ENCODE assay signal across 8 cellular contexts in genomic region chr12:113222730-113223531, GRCh38. TPM values are rescaled to one million over a fixed set of nuclear protein-coding genes. Genes with fewer than 3 reads are reported as not detected.
DNase-seq lines count a peak whose midpoint lies in the region; ATAC-seq and TF ChIP-seq lines count a peak whose summit lies in the region.

No MANE protein-coding gene starts in this region.

- no peaks in the 10 kb centered on the region for H3K27me3 Mint-ChIP-seq in activated CD4-positive, alpha-beta T cell treated with anti-CD3 and anti-CD28 coated beads, Interleukin-2, amount 10 ng/mL, durations not matched to agents 7 days and 5 days
- H3K27me3 Mint-ChIP-seq in activated T-helper 1 cell treated with anti-CD3 and anti-CD28 coated beads, Interleukin-12 subunit alpha, Interleukin-12 subunit beta, Interleukin-2, Interleukin-4 antibody, amounts not matched to agents 30 ng/mL and 10 ng/mL and 1 ng/mL, durations not matched to agents 14 hours and 24 hours and 36 hours (ENCODE audit: insufficient read depth) = no peaks in the 10 kb centered on the region

- POLR2A ChIA-PET in activated CD4-positive, alpha-beta T cell treated with anti-CD3 and anti-CD28 coated beads, Interleukin-2, amount 10 ng/mL, durations not matched to agents 7 days and 5 days (lab: Charles Lee) = interaction anchor here (0.6 to 0.7 kb wide), 3 partner anchors 39 to 229 kb away, joined by 3 to 5 read pairs (median 3); no protein-coding TSS in a partner anchor

- H3K27me3 ChIP-seq in gastroesophageal sphincter = no peaks in the 10 kb centered on the region

- H3K4me1 ChIP-seq in gastroesophageal sphincter = peaks cover 5 to 63% (median 17%) of the 10 kb centered on the region in 3 donors

- H3K9me3 Mint-ChIP-seq in activated CD4-positive, alpha-beta T cell treated with anti-CD3 and anti-CD28 coated beads, Interleukin-2, amount 10 ng/mL, durations not matched to agents 7 days and 5 days = no peaks in the 10 kb centered on the region
- H3K9me3 Mint-ChIP-seq in activated T-helper 1 cell treated with anti-CD3 and anti-CD28 coated beads, Interleukin-12 subunit alpha, Interleukin-12 subunit beta, Interleukin-2, Interleukin-4 antibody, amounts not matched to agents 30 ng/mL and 10 ng/mL and 1 ng/mL, durations not matched to agents 14 hours and 24 hours and 36 hours = no peaks in the 10 kb centered on the region

- no peaks in the 10 kb centered on the region for H3K36me3 Mint-ChIP-seq in activated CD4-positive, alpha-beta T cell treated with anti-CD3 and anti-CD28 coated beads, Interleukin-2, amount 10 ng/mL, durations not matched to agents 7 days and 5 days (ENCODE audit: low read depth)
- H3K36me3 Mint-ChIP-seq in activated T-helper 1 cell treated with anti-CD3 and anti-CD28 coated beads, Interleukin-12 subunit alpha, Interleukin-12 subunit beta, Interleukin-2, Interleukin-4 antibody, amounts not matched to agents 30 ng/mL and 10 ng/mL and 1 ng/mL, durations not matched to agents 14 hours and 24 hours and 36 hours (ENCODE audit: low read depth) = peaks cover 8% of the 10 kb centered on the region

- 1 to 6% methylated on average over 11 of the region's 11 CpGs for whole genome bisulfite sequencing in gastroesophageal sphincter (ENCODE audit: low coverage in 1 of 2), 2 donors

- peaks cover 35% of the 10 kb centered on the region for H3K4me1 Mint-ChIP-seq in activated CD4-positive, alpha-beta T cell treated with anti-CD3 and anti-CD28 coated beads, Interleukin-2, amount 10 ng/mL, durations not matched to agents 7 days and 5 days
- H3K4me1 Mint-ChIP-seq in activated T-helper 1 cell treated with anti-CD3 and anti-CD28 coated beads, Interleukin-12 subunit alpha, Interleukin-12 subunit beta, Interleukin-2, Interleukin-4 antibody, amounts not matched to agents 30 ng/mL and 10 ng/mL and 1 ng/mL, durations not matched to agents 14 hours and 24 hours and 36 hours (ENCODE audit: low read depth) = peaks cover 22% of the 10 kb centered on the region

- no peak for TF ChIP-seq POLR2A in gastroesophageal sphincter (IDR thresholded peaks at IDR 0.05)

- peak overlapping the region; percentile 91 for H3K27ac Mint-ChIP-seq in activated CD4-positive, alpha-beta T cell treated with anti-CD3 and anti-CD28 coated beads, Interleukin-2, amount 10 ng/mL, durations not matched to agents 7 days and 5 days
- peak overlapping the region; percentile 86 for H3K27ac Mint-ChIP-seq in activated T-helper 1 cell treated with anti-CD3 and anti-CD28 coated beads, Interleukin-12 subunit alpha, Interleukin-12 subunit beta, Interleukin-2, Interleukin-4 antibody, amounts not matched to agents 30 ng/mL and 10 ng/mL and 1 ng/mL, durations not matched to agents 14 hours and 24 hours and 36 hours

- DNase-seq in activated CD4-positive, alpha-beta T cell treated with anti-CD3 and anti-CD28 coated beads, Interleukin-2, amount 10 ng/mL, durations not matched to agents 7 days and 5 days = peak; percentile 42
- DNase-seq in activated CD4-positive, alpha-beta T cell treated with anti-CD3 and anti-CD28 coated beads, Interleukin-2, amount 50 U/mL, for 1 hour = no peak
- DNase-seq in NCI-H2081 (lab: John Stamatoyannopoulos, UW) (peak; percentile 27 to 75), pons (ENCODE audit: low spot score) (peak; percentile 94)
- no peak for DNase-seq in activated T-helper 1 cell treated with anti-CD3 and anti-CD28 coated beads, Interleukin-12 subunit alpha, Interleukin-12 subunit beta, Interleukin-2, Interleukin-4 antibody, amounts not matched to agents 30 ng/mL and 10 ng/mL and 1 ng/mL, durations not matched to agents 14 hours and 24 hours and 36 hours (ENCODE audit: low spot score)

- H3K4me3 Mint-ChIP-seq in activated CD4-positive, alpha-beta T cell treated with anti-CD3 and anti-CD28 coated beads, Interleukin-2, amount 10 ng/mL, durations not matched to agents 7 days and 5 days = peak overlapping the region; percentile 76
- peak overlapping the region; percentile 91 for H3K4me3 Mint-ChIP-seq in activated T-helper 1 cell treated with anti-CD3 and anti-CD28 coated beads, Interleukin-12 subunit alpha, Interleukin-12 subunit beta, Interleukin-2, Interleukin-4 antibody, amounts not matched to agents 30 ng/mL and 10 ng/mL and 1 ng/mL, durations not matched to agents 14 hours and 24 hours and 36 hours

- H3K36me3 ChIP-seq in gastroesophageal sphincter = peaks cover 0 to 18% of the 10 kb centered on the region in 2 donors

- no peak for TF ChIP-seq CTCF in gastroesophageal sphincter (IDR thresholded peaks at IDR 0.05)

- H3K9me3 ChIP-seq in gastroesophageal sphincter = no peaks in the 10 kb centered on the region

- ATAC-seq in gastroesophageal sphincter = peak; percentile 28
- no peak for ATAC-seq in GM18868 (IDR thresholded peaks at IDR 0.05; ENCODE audit: unreplicated experiment)
- ATAC-seq in HG02973 (IDR thresholded peaks at IDR 0.05; ENCODE audit: unreplicated experiment) = no peak

- H3K4me3 ChIP-seq in gastroesophageal sphincter = peak overlapping the region; percentile 78 to 97

- intact Hi-C loops in activated T-helper 1 cell treated with anti-CD3 and anti-CD28 coated beads, Interleukin-12 subunit alpha, Interleukin-12 subunit beta, Interleukin-2, Interleukin-4 antibody, amounts not matched to agents 30 ng/mL and 10 ng/mL and 1 ng/mL, durations not matched to agents 14 hours and 24 hours and 36 hours (cut with micrococcal nuclease) = no loop called here

- CTCF ChIA-PET in activated CD4-positive, alpha-beta T cell treated with anti-CD3 and anti-CD28 coated beads, Interleukin-2, amount 10 ng/mL, durations not matched to agents 7 days and 5 days (lab: Charles Lee) = interaction anchor here (0.6 to 3.5 kb wide), 6 partner anchors 7 to 45 kb away, joined by 4 to 20 read pairs (median 4); no protein-coding TSS in a partner anchor

- no peak for TF ChIP-seq EP300 in gastroesophageal sphincter (IDR thresholded peaks at IDR 0.05)

- H3K27ac ChIP-seq in gastroesophageal sphincter = peak overlapping the region; percentile 76 to 96 (median 94)

RNA-seq across cellular contexts. Expression of gene TPCN1, which starts 1.7 kb away (rescaled TPM):
- 10 to 100 TPM; 18.6 to 20.9 TPM for total RNA-seq in activated CD4-positive, alpha-beta T cell treated with anti-CD3 and anti-CD28 coated beads, Interleukin-2, amount 10 ng/mL, durations not matched to agents 7 days and 5 days
- 31.4 and 35.4 TPM in 2 replicates for total RNA-seq in activated T-helper 1 cell treated with anti-CD3 and anti-CD28 coated beads, Interleukin-12 subunit alpha, Interleukin-12 subunit beta, Interleukin-2, Interleukin-4 antibody, amounts not matched to agents 30 ng/mL and 10 ng/mL and 1 ng/mL, durations not matched to agents 14 hours and 24 hours and 36 hours
- 10 to 100 TPM; 24.0 to 47.0 (median 37.3) TPM for total RNA-seq in gastroesophageal sphincter

RNA-seq across cellular contexts. Expression of gene RITA1, which starts 37.4 kb away (rescaled TPM):
- total RNA-seq in activated CD4-positive, alpha-beta T cell treated with anti-CD3 and anti-CD28 coated beads, Interleukin-2, amount 10 ng/mL, durations not matched to agents 7 days and 5 days = 10 to 100 TPM; 17.0 to 18.0 TPM
- 27.1 and 31.4 TPM in 2 replicates for total RNA-seq in activated T-helper 1 cell treated with anti-CD3 and anti-CD28 coated beads, Interleukin-12 subunit alpha, Interleukin-12 subunit beta, Interleukin-2, Interleukin-4 antibody, amounts not matched to agents 30 ng/mL and 10 ng/mL and 1 ng/mL, durations not matched to agents 14 hours and 24 hours and 36 hours
- total RNA-seq in gastroesophageal sphincter = 10 to 100 TPM; 12.3 to 22.8 (median 16.6) TPM

RNA-seq across cellular contexts. Expression of gene DDX54, which starts 37.7 kb away (rescaled TPM):
- total RNA-seq in activated CD4-positive, alpha-beta T cell treated with anti-CD3 and anti-CD28 coated beads, Interleukin-2, amount 10 ng/mL, durations not matched to agents 7 days and 5 days = 10 to 100 TPM; 65.6 to 72.0 TPM
- 121 and 133 TPM in 2 replicates for total RNA-seq in activated T-helper 1 cell treated with anti-CD3 and anti-CD28 coated beads, Interleukin-12 subunit alpha, Interleukin-12 subunit beta, Interleukin-2, Interleukin-4 antibody, amounts not matched to agents 30 ng/mL and 10 ng/mL and 1 ng/mL, durations not matched to agents 14 hours and 24 hours and 36 hours
- 10 to 100 TPM; 38.0 to 60.4 (median 53.3) TPM for total RNA-seq in gastroesophageal sphincter

Comparison
In these comparisons a context has a peak if more than half of its experiments do, and no peak if none do; other contexts are left out.
1. DNase-seq: peak in activated CD4-positive, alpha-beta T cell treated with anti-CD3 and anti-CD28 coated beads, Interleukin-2, amount 10 ng/mL, durations not matched to agents 7 days and 5 days (single experiment), NCI-H2081 (2 of 2) and pons (single experiment); none in activated CD4-positive, alpha-beta T cell treated with anti-CD3 and anti-CD28 coated beads, Interleukin-2, amount 50 U/mL, for 1 hour (single experiment) and activated T-helper 1 cell treated with anti-CD3 and anti-CD28 coated beads, Interleukin-12 subunit alpha, Interleukin-12 subunit beta, Interleukin-2, Interleukin-4 antibody, amounts not matched to agents 30 ng/mL and 10 ng/mL and 1 ng/mL, durations not matched to agents 14 hours and 24 hours and 36 hours (single experiment).